4 cellular contexts compared by ENCODE assay signal in the genomic region with DNA sequence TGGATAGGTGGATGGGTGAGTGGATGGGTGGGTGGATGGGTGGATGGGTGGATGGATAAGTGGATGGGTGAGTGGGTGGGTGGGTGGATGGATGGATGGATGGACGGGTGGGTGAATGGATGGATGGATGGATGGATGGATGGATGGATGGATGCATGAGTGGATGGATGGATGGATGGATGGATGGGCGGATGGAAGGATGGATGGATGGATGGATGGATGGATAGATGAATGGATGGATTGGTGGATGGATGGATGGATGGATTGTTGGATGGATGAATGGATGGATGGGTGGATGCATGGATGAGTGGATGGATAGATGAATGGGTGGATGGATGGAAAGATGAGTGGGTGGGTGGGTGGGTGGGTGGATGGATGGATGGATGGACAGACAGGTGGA. TPM values are rescaled to one million over a fixed set of nuclear protein-coding genes. Genes with fewer than 3 reads are reported as not detected.
"Had no signal": no experiment of that assay in that cellular context is flagged by ENCODE, and none has a peak within 500 bp of the region (broad histone marks: within the 10 kb centered on the region; RNA-seq: fewer than 3 reads in every experiment).

No MANE protein-coding gene starts in this region.

RNA-seq across cellular contexts. Expression of a gene that starts 29.0 kb away (rescaled TPM):
- total RNA-seq: HepG2, HT1080, IMR-90, K562 had no signal
